8 cellular contexts compared by ENCODE assay signal in genomic region chr2:9003616-9004337, GRCh38. TPM values are rescaled to one million over a fixed set of nuclear protein-coding genes. Genes with fewer than 3 reads are reported as not detected.
DNase-seq lines count a peak whose midpoint lies in the region; ATAC-seq and TF ChIP-seq lines count a peak whose summit lies in the region.

A gene with protein sequence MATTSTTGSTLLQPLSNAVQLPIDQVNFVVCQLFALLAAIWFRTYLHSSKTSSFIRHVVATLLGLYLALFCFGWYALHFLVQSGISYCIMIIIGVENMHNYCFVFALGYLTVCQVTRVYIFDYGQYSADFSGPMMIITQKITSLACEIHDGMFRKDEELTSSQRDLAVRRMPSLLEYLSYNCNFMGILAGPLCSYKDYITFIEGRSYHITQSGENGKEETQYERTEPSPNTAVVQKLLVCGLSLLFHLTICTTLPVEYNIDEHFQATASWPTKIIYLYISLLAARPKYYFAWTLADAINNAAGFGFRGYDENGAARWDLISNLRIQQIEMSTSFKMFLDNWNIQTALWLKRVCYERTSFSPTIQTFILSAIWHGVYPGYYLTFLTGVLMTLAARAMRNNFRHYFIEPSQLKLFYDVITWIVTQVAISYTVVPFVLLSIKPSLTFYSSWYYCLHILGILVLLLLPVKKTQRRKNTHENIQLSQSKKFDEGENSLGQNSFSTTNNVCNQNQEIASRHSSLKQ (minus strand): TSS chr2:9003684. CDS start chr2:9003614, 70 bp downstream.

- H3K4me3 Mint-ChIP-seq in activated naive CD8-positive, alpha-beta T cell treated with anti-CD3 and anti-CD28 coated beads, Interleukin-2, amount 50 U/mL, for 24 hours: peak within 1 kb of the TSS; percentile 78

- peak within 1 kb of the TSS; percentile 85 for H3K9ac ChIP-seq in parathyroid adenoma

- intact Hi-C loops in tibial artery (cut with DNase I; ENCODE audit: low total_unique reads): loop anchor here (5.0 kb wide), 1 partner anchor 166 kb away; the partner anchor contains the start of gene KIDINS220

- H3K4me1 ChIP-seq in HEK293 (ENCODE audit: control insufficient read depth, insufficient read depth, low read length) (peaks cover 20% of the 10 kb centered on the region), cardiac muscle cell (ENCODE audit: low read depth) (peaks cover 13% of the 10 kb centered on the region), parathyroid adenoma (peaks cover 4% of the 10 kb centered on the region), tibial artery (peaks cover 0 to 23% (median 11%) of the 10 kb centered on the region in 4 donors)

- H3K27ac ChIP-seq in HEK293 (ENCODE audit: extremely low read depth, low read depth, low read length) (peak within 1 kb of the TSS; percentile 92), cardiac muscle cell (peak within 1 kb of the TSS; percentile 91), parathyroid adenoma (peak within 1 kb of the TSS; percentile 73), tibial artery (peak within 1 kb of the TSS; percentile 87 to 93)

- H3K9me3 ChIP-seq in HEK293 (ENCODE audit: control insufficient read depth, insufficient read depth, low read depth, low read length) (no peaks in the 10 kb centered on the region), cardiac muscle cell (ENCODE audit: low read depth) (no peaks in the 10 kb centered on the region), parathyroid adenoma (ENCODE audit: control insufficient read depth, low read length) (no peaks in the 10 kb centered on the region), tibial artery (no peaks in the 10 kb centered on the region)

- no peaks in the 10 kb centered on the region for H3K27me3 ChIP-seq in cardiac muscle cell
- H3K27me3 ChIP-seq in parathyroid adenoma (ENCODE audit: control insufficient read depth, insufficient read depth, low read length): no peaks in the 10 kb centered on the region
- H3K27me3 ChIP-seq in tibial artery: no peaks in the 10 kb centered on the region

- H3K36me3 Mint-ChIP-seq in activated naive CD8-positive, alpha-beta T cell treated with anti-CD3 and anti-CD28 coated beads, Interleukin-2, amount 50 U/mL, for 24 hours (ENCODE audit: low read depth): no peaks in the 10 kb centered on the region

- H3K27ac Mint-ChIP-seq in activated naive CD8-positive, alpha-beta T cell treated with anti-CD3 and anti-CD28 coated beads, Interleukin-2, amount 50 U/mL, for 24 hours: peak within 1 kb of the TSS; percentile 43

- H2AFZ ChIP-seq in parathyroid adenoma: peak within 1 kb of the TSS; percentile 93

- peaks cover 10% of the 10 kb centered on the region for H3K27me3 Mint-ChIP-seq in activated naive CD8-positive, alpha-beta T cell treated with anti-CD3 and anti-CD28 coated beads, Interleukin-2, amount 50 U/mL, for 24 hours

- H3K4me3 ChIP-seq in HEK293 (ENCODE audit: low read depth, low read length): peak within 1 kb of the TSS; percentile 85
- H3K4me3 ChIP-seq in NB4 (ENCODE audit: low read depth, low read length): peak within 1 kb of the TSS; percentile 29
- peak within 1 kb of the TSS; percentile 99 for H3K4me3 ChIP-seq in cardiac muscle cell
- H3K4me3 ChIP-seq in parathyroid adenoma (ENCODE audit: low read depth, low read length): peak within 1 kb of the TSS; percentile 89
- peak within 1 kb of the TSS; percentile 66 to 82 for H3K4me3 ChIP-seq in tibial artery

- TF ChIP-seq POLR2A in NB4 (IDR thresholded peaks at IDR 0.05; ENCODE audit: extremely low read depth, insufficient read length): no peak

- CTCF ChIA-PET in HEK293 (lab: Yijun Ruan, JAX): interaction anchor here (0.6 kb wide), 1 partner anchor 136 kb away, joined by 3 read pairs; no protein-coding TSS in a partner anchor

- ATAC-seq in activated naive CD8-positive, alpha-beta T cell treated with anti-CD3 and anti-CD28 coated beads, Interleukin-2, amount 50 U/mL, for 24 hours: peak; percentile 91

- peak within 1 kb of the TSS; percentile 81 for H3K4me2 ChIP-seq in parathyroid adenoma (ENCODE audit: low read length)

- peaks cover 15% of the 10 kb centered on the region for H3K4me1 Mint-ChIP-seq in activated naive CD8-positive, alpha-beta T cell treated with anti-CD3 and anti-CD28 coated beads, Interleukin-2, amount 50 U/mL, for 24 hours

- peaks cover 16% of the 10 kb centered on the region for H3K79me2 ChIP-seq in parathyroid adenoma

- TF ChIP-seq CTCF in HEK293 (tag by site-specific recombination; IDR thresholded peaks at IDR 0.05) (peak; percentile 30; the same call in 1 of the 2 replicates), NB4 (IDR thresholded peaks at IDR 0.05; ENCODE audit: low read depth, low read length) (no peak), cardiac muscle cell (IDR thresholded peaks at IDR 0.05; ENCODE audit: low read depth, low read length) (no peak), parathyroid adenoma (IDR thresholded peaks at IDR 0.05) (no peak), tibial artery (IDR thresholded peaks at IDR 0.05) (no peak)

- H3K36me3 ChIP-seq in HEK293 (ENCODE audit: control insufficient read depth in 2 of 2, insufficient read depth in 1 of 2, low read length in 2 of 2) (no peaks in the 10 kb centered on the region), cardiac muscle cell (no peaks in the 10 kb centered on the region), parathyroid adenoma (ENCODE audit: control insufficient read depth, insufficient read depth, low read length) (no peaks in the 10 kb centered on the region), tibial artery (no peaks in the 10 kb centered on the region)

- POLR2A ChIA-PET in HEK293 (lab: Yijun Ruan, JAX): interaction anchor here (0.6 to 1.4 kb wide), 8 partner anchors 10 to 322 kb away, joined by 3 to 5 read pairs (median 3); partner anchors contain the start of gene ID2

- no peaks in the 10 kb centered on the region for H3K9me3 Mint-ChIP-seq in activated naive CD8-positive, alpha-beta T cell treated with anti-CD3 and anti-CD28 coated beads, Interleukin-2, amount 50 U/mL, for 24 hours

- peak; percentile 99 for DNase-seq in GM03348 (ENCODE audit: low spot score)
- DNase-seq in NB4 (ENCODE audit: low read depth): peak; percentile 88
- peak; percentile 73 to 84 for DNase-seq in SW 1271 (lab: John Stamatoyannopoulos, UW)
- DNase-seq in activated naive CD8-positive, alpha-beta T cell treated with anti-CD3 and anti-CD28 coated beads, Interleukin-2, amount 50 U/mL, for 24 hours: peak; percentile 80
- peak; percentile 97 for DNase-seq in cardiac muscle cell (ENCODE audit: low read depth in 1 of 2, low spot score in 1 of 2)
- peak; percentile 80 to 90 for DNase-seq in tibial artery

TF ChIP-seq in HEK293, 187 proteins besides CTCF, POLR2A, EP300 and RAD21 (continues in another document):
- TF ChIP-seq ZSCAN5A (tag by site-specific recombination; IDR thresholded peaks at IDR 0.05): no peak
- peak; percentile 29; the same call in 1 of the 2 replicates for TF ChIP-seq ZBTB20 (tag by site-specific recombination; IDR thresholded peaks at IDR 0.05)
- TF ChIP-seq ZNF561 (tag by site-specific recombination; IDR thresholded peaks at IDR 0.05; ENCODE audit: borderline replicate concordance): peak; percentile 56; the same call in 1 of the 2 replicates
- 0 out of 2 replicates have a peak, but pooled peaks have one; percentile 28 for TF ChIP-seq SP2 (tag by site-specific recombination; IDR thresholded peaks at IDR 0.05)
- TF ChIP-seq, protein P1, sequence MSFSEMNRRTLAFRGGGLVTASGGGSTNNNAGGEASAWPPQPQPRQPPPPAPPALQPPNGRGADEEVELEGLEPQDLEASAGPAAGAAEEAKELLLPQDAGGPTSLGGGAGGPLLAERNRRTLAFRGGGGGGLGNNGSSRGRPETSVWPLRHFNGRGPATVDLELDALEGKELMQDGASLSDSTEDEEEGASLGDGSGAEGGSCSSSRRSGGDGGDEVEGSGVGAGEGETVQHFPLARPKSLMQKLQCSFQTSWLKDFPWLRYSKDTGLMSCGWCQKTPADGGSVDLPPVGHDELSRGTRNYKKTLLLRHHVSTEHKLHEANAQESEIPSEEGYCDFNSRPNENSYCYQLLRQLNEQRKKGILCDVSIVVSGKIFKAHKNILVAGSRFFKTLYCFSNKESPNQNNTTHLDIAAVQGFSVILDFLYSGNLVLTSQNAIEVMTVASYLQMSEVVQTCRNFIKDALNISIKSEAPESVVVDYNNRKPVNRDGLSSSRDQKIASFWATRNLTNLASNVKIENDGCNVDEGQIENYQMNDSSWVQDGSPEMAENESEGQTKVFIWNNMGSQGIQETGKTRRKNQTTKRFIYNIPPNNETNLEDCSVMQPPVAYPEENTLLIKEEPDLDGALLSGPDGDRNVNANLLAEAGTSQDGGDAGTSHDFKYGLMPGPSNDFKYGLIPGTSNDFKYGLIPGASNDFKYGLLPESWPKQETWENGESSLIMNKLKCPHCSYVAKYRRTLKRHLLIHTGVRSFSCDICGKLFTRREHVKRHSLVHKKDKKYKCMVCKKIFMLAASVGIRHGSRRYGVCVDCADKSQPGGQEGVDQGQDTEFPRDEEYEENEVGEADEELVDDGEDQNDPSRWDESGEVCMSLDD (tag by site-specific recombination; IDR thresholded peaks at IDR 0.05): peak; percentile 64; the same call in 1 of the 2 replicates
- TF ChIP-seq ZNF560 (tag by site-specific recombination; IDR thresholded peaks at IDR 0.05; ENCODE audit: borderline replicate concordance): no peak
- no peak for TF ChIP-seq TRIM28 (IDR thresholded peaks at IDR 0.05; ENCODE audit: borderline replicate concordance, low read length)
- peak; percentile 29; the same call in 1 of the 2 replicates for TF ChIP-seq ZNF501 (tag by site-specific recombination; IDR thresholded peaks at IDR 0.05)
- TF ChIP-seq ZNF677 (tag by site-specific recombination; IDR thresholded peaks at IDR 0.05): no peak
- no peak for TF ChIP-seq ZNF549 (tag by site-specific recombination; IDR thresholded peaks at IDR 0.05)
- TF ChIP-seq KLF10 (tag by site-specific recombination; IDR thresholded peaks at IDR 0.05): peak; percentile 95
- TF ChIP-seq KLF8 (tag by site-specific recombination; IDR thresholded peaks at IDR 0.05): peak; percentile 40; the same call in 1 of the 2 replicates
- peak; percentile 66 for TF ChIP-seq ZBTB8A (tag by site-specific recombination; IDR thresholded peaks at IDR 0.05)
- TF ChIP-seq ZSCAN30 (tag by site-specific recombination; IDR thresholded peaks at IDR 0.05): peak; percentile 17; the same call in 1 of the 2 replicates
- 0 out of 2 replicates have a peak, but pooled peaks have one; percentile 20 for TF ChIP-seq ZNF843 (tag by site-specific recombination; IDR thresholded peaks at IDR 0.05)

RNA-seq across cellular contexts. Expression of the gene that starts here (rescaled TPM):
- 15.6 and 38.2 TPM in 2 replicates for total RNA-seq in cardiac muscle cell
- polyA plus RNA-seq in cardiac muscle cell: 58.3 and 92.5 TPM in 2 replicates

Comparison
In these comparisons a context has a peak if more than half of its experiments do, and no peak if none do; other contexts are left out.
1. Peak in every context shown above with its lines: DNase-seq, ATAC-seq, H3K4me3 ChIP-seq and H3K27ac ChIP-seq.
2. H3K4me3 ChIP-seq: peak in every context shown above with its lines; median percentile 99 in cardiac muscle cell; 89 in parathyroid adenoma; 85 in HEK293; 74 in tibial artery; 29 in NB4.